Comparison of ENCODE assay signal across 23 cellular contexts in genomic region chr4:8852118-8852704, GRCh38. TPM values are rescaled to one million over a fixed set of nuclear protein-coding genes. Genes with fewer than 3 reads are reported as not detected.
"Had no signal": no experiment of that assay in that cellular context is flagged by ENCODE, and none has a peak within 500 bp of the region (broad histone marks: within the 10 kb centered on the region; RNA-seq: fewer than 3 reads in every experiment).

No MANE protein-coding gene starts in this region.

- ATAC-seq: foreskin keratinocyte had no signal

- H3K9me3 Mint-ChIP-seq: activated CD4-positive, alpha-beta memory T cell treated with anti-CD3 and anti-CD28 coated beads for 36 hours; dendritic cell treated with granulocyte-macrophage colony-stimulating factor and Interleukin-4, amounts not matched to agents 40 ng/mL and 50 ng/mL, for 4 days; stimulated activated naive CD8-positive, alpha-beta T cell treated with anti-CD3 and anti-CD28 coated beads, Interleukin-15, Interleukin-2, amounts not matched to agents 100 ng/mL and 50 ng/mL, for 24 hours had no signal

- H3K9me3 ChIP-seq: thyroid gland, uterus had no signal

- H3K27ac Mint-ChIP-seq: activated CD4-positive, alpha-beta memory T cell treated with anti-CD3 and anti-CD28 coated beads for 36 hours; activated naive CD4-positive, alpha-beta T cell treated with anti-CD3 and anti-CD28 coated beads for 36 hours; dendritic cell treated with granulocyte-macrophage colony-stimulating factor and Interleukin-4, amounts not matched to agents 40 ng/mL and 50 ng/mL, for 4 days; progenitor cell of endocrine pancreas; stimulated activated naive CD8-positive, alpha-beta T cell treated with anti-CD3 and anti-CD28 coated beads, Interleukin-15, Interleukin-2, amounts not matched to agents 100 ng/mL and 50 ng/mL, for 24 hours had no signal

- H3K4me3 ChIP-seq: thyroid gland, uterus had no signal

- H3K36me3 Mint-ChIP-seq: activated CD4-positive, alpha-beta memory T cell treated with anti-CD3 and anti-CD28 coated beads for 36 hours had no signal

- H3K4me1 ChIP-seq: foreskin keratinocyte had no signal

- H3K36me3 ChIP-seq: thyroid gland, uterus had no signal

- H3K27ac ChIP-seq: foreskin keratinocyte, thyroid gland, uterus had no signal

- DNase-seq: activated CD4-positive, alpha-beta memory T cell treated with anti-CD3 and anti-CD28 coated beads for 36 hours; activated CD4-positive, alpha-beta T cell treated with anti-CD3 and anti-CD28 coated beads for 48 hours; activated naive CD4-positive, alpha-beta T cell treated with anti-CD3 and anti-CD28 coated beads for 36 hours; activated T-cell treated with anti-CD3 and anti-CD28 coated beads, Interleukin-2, amount 50 U/mL, for 48 hours; amygdala; effector CD4-positive, alpha-beta T cell; erythroblast; foreskin keratinocyte; hippocampal formation; mesenchymal stem cell; stimulated activated CD4-positive, alpha-beta T cell treated with anti-CD3 and anti-CD28 coated beads, Interleukin-12 subunit alpha, Interleukin-12 subunit beta, amount 100 ng/mL, for 4 hours; substantia nigra; thyroid gland; uterus had no signal

- H3K4me3 Mint-ChIP-seq: activated CD4-positive, alpha-beta memory T cell treated with anti-CD3 and anti-CD28 coated beads for 36 hours; activated naive CD4-positive, alpha-beta T cell treated with anti-CD3 and anti-CD28 coated beads for 36 hours; dendritic cell treated with granulocyte-macrophage colony-stimulating factor and Interleukin-4, amounts not matched to agents 40 ng/mL and 50 ng/mL, for 4 days; stimulated activated naive CD8-positive, alpha-beta T cell treated with anti-CD3 and anti-CD28 coated beads, Interleukin-15, Interleukin-2, amounts not matched to agents 100 ng/mL and 50 ng/mL, for 24 hours had no signal

RNA-seq across cellular contexts. Expression of gene HMX1, which starts 19.4 kb away (rescaled TPM):
- total RNA-seq: activated CD4-positive, alpha-beta memory T cell treated with anti-CD3 and anti-CD28 coated beads for 36 hours; activated naive CD4-positive, alpha-beta T cell treated with anti-CD3 and anti-CD28 coated beads for 36 hours; bronchial epithelial cell; fibroblast of lung; foreskin keratinocyte; mononuclear cell; myocyte; omental fat pad; T-helper 2 cell treated with Interferon-gamma antibody and Interleukin-4, amounts not matched to agents 100 ng/mL and 5 ng/mL, for 36 hours had no signal
- polyA plus RNA-seq: fibroblast of lung, foreskin keratinocyte had no signal
